ENCODE assay signal across 8 cellular contexts in the genomic region with DNA sequence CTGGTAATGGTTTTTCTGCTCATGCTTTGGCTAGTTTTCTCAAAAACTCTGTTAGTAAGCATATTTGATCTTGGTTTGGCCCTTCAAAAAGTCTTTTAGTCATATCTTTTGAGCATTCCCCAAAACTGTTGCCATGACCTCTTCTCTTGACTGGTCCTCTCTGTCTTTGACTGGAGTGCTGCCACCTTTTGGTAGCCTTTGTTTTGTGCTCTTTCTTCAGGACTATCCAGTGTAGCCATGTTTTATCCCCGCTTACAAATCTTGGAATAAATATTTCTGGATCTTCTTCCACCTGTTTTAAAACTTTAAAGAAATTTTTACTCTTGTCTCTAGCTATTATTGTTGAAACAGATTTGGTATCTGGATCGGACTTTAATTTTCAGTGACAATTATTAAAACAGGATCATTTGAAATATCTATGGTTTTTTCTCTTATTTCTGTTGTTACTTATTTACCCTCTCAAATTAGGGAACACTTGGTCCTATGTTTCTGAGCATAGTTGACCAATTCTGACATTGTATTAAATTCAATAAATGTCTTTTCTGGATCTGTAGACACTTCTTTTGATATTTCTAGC. TPM values are rescaled to one million over a fixed set of nuclear protein-coding genes. Genes with fewer than 3 reads are reported as not detected.
DNase-seq lines count a peak whose midpoint lies in the region; ATAC-seq and TF ChIP-seq lines count a peak whose summit lies in the region.

No MANE protein-coding gene starts in this region.

- intact Hi-C loops in upper lobe of right lung (cut with DNase I), result no loop called here

- H3K4me1 ChIP-seq in upper lobe of right lung, result no peaks in the 10 kb centered on the region

- ATAC-seq in upper lobe of right lung, result no peak
- ATAC-seq in esophagus mucosa, result no peak

- H3K27ac ChIP-seq in upper lobe of right lung, result no peak overlapping the region

- no peak overlapping the region for H3K4me3 ChIP-seq in epithelial cell of esophagus (ENCODE audit: low read length)
- no peak overlapping the region for H3K4me3 ChIP-seq in upper lobe of right lung

- H3K27me3 ChIP-seq in upper lobe of right lung, result no peaks in the 10 kb centered on the region

- no peaks in the 10 kb centered on the region for H3K9me3 ChIP-seq in upper lobe of right lung

- H3K36me3 ChIP-seq in upper lobe of right lung, result no peaks in the 10 kb centered on the region

- peak; percentile 50 for TF ChIP-seq CTCF in epithelial cell of esophagus (IDR thresholded peaks at IDR 0.05; ENCODE audit: insufficient read depth, low read depth, low read length, missing control alignments)
- TF ChIP-seq CTCF in upper lobe of right lung (IDR thresholded peaks at IDR 0.05), result peak; percentile 40

- DNase-seq in 8988T (peak; percentile 31), GM03348 (ENCODE audit: low spot score) (peak; percentile 60), NCI-H460 (ENCODE audit: extremely low read depth, low read depth) (peak; percentile 28), epithelial cell of esophagus (ENCODE audit: low read depth) (peak; percentile 38), upper lobe of right lung (no peak), OCI-M2 (lab: John Stamatoyannopoulos, UW; ENCODE audit: unreplicated experiment) (no peak), cortex of kidney (lab: John Stamatoyannopoulos, UW) (no peak)

RNA-seq across cellular contexts. Expression of gene ELOA2, which starts 1.0 kb away (rescaled TPM):
- not detected in 2 replicates for total RNA-seq in NCI-H460 (2014; rRNA removed; shearing (Covaris generic))
- not detected in 2 replicates for polyA plus RNA-seq in NCI-H460 (2014; cell fraction: nucleus; rRNA removed)
- total RNA-seq in upper lobe of right lung (not detected), esophagus mucosa (not detected)

Comparison
In these comparisons a context has a peak if more than half of its experiments do, and no peak if none do; other contexts are left out.
1. DNase-seq: peak in 8988T (single experiment), GM03348 (single experiment), NCI-H460 (single experiment) and epithelial cell of esophagus (single experiment); none in upper lobe of right lung (single experiment), OCI-M2 (single experiment) and cortex of kidney (single experiment).